ENCODE assay signal across 16 cellular contexts in genomic region chr11:74743640-74744039, GRCh38. TPM values are rescaled to one million over a fixed set of nuclear protein-coding genes. Genes with fewer than 3 reads are reported as not detected.
DNase-seq lines count a peak whose midpoint lies in the region; ATAC-seq, FAIRE-seq and TF ChIP-seq lines count a peak whose summit lies in the region.
"Had no signal": no experiment of that assay in that cellular context is flagged by ENCODE, and none has a peak within 500 bp of the region (broad histone marks: within the 10 kb centered on the region; RNA-seq: fewer than 3 reads in every experiment).

No MANE protein-coding gene starts in this region.

- no peak overlapping the region for H2AK9ac ChIP-seq in IMR-90 (replicated peaks; ENCODE audit: low read depth, low read length, poor library complexity)

- H3K9me3 ChIP-seq in IMR-90 (ENCODE audit: control insufficient read depth, insufficient read depth, low read length) (peaks cover 2% of the 10 kb centered on the region; the same call in 1 of the 2 replicates), H1 (ENCODE audit: insufficient read depth in 2 of 2, low read depth in 1 of 2, low read length in 1 of 2) (peaks cover 6% of the 10 kb centered on the region in 2 experiments)
- H3K9me3 ChIP-seq in effector memory CD4-positive, alpha-beta T cell (ENCODE audit: control insufficient read depth, low read length), result no peaks in the 10 kb centered on the region

- intact Hi-C loops in IMR-90 (cut with micrococcal nuclease), result no loop called here

- H4K5ac ChIP-seq in IMR-90 (ENCODE audit: low read depth, low read length) (no peak overlapping the region), H1 (ENCODE audit: insufficient read length, low read depth, low read length) (no peak overlapping the region)

- no peak overlapping the region for H3K27ac ChIP-seq in IMR-90 (ENCODE audit: insufficient read depth, low read length)
- no peak overlapping the region for H3K27ac ChIP-seq in H1 (ENCODE audit: low read depth, low read length)
- no peak overlapping the region for H3K27ac ChIP-seq in effector memory CD4-positive, alpha-beta T cell (ENCODE audit: insufficient read depth, low read length, poor library complexity, severe bottlenecking)
- H3K27ac ChIP-seq: BLaER1 had no signal

- H3K4ac ChIP-seq in IMR-90 (ENCODE audit: low read depth, low read length) (peak overlapping the region; percentile 15; the same call in 1 of the 2 replicates), H1 (replicated peaks; ENCODE audit: insufficient read length, low read depth, low read length) (no peak overlapping the region)

- no peak overlapping the region for H3K9ac ChIP-seq in IMR-90 (ENCODE audit: low read depth, low read length)
- no peak overlapping the region for H3K9ac ChIP-seq in H1 (replicated peaks in 1 of 4; ENCODE audit: extremely low read depth in 1 of 4, low read depth in 3 of 4, low read length in 3 of 4)
- H3K9ac ChIP-seq: BLaER1 had no signal

- H3K36me3 ChIP-seq in IMR-90 (ENCODE audit: control insufficient read depth, insufficient read depth, low read length) (no peaks in the 10 kb centered on the region), H1 (ENCODE audit: control insufficient read depth in 2 of 4, insufficient read depth in 4 of 4, low read length in 3 of 4) (no peaks in the 10 kb centered on the region)
- H3K36me3 ChIP-seq in effector memory CD4-positive, alpha-beta T cell (ENCODE audit: control insufficient read depth, insufficient read depth, low read length), result no peaks in the 10 kb centered on the region
- H3K36me3 ChIP-seq: BLaER1 had no signal

- H3K56ac ChIP-seq in IMR-90 (ENCODE audit: extremely low read depth, insufficient read depth, low read length) (no peak overlapping the region), H1 (replicated peaks; ENCODE audit: insufficient read length, low read depth, low read length) (no peak overlapping the region)

- H3K27me3 ChIP-seq in IMR-90 (ENCODE audit: control insufficient read depth, insufficient read depth, low read length), result no peaks in the 10 kb centered on the region
- peaks cover 0 to 2% (median 0%) of the 10 kb centered on the region in 4 experiments; a peak in 1 of 7 replicates for H3K27me3 ChIP-seq in H1 (replicated peaks in 1 of 4; ENCODE audit: control insufficient read depth in 3 of 4, extremely low read depth in 1 of 4, insufficient read depth in 3 of 4, low read length in 3 of 4)
- no peaks in the 10 kb centered on the region for H3K27me3 ChIP-seq in effector memory CD4-positive, alpha-beta T cell (replicated peaks; ENCODE audit: control insufficient read depth, insufficient read depth, low read length, poor library complexity, severe bottlenecking)
- H3K27me3 ChIP-seq: BLaER1 had no signal

- DNase-seq in activated CD8-positive, alpha-beta memory T cell treated with anti-CD3 and anti-CD28 coated beads for 24 hours, result peak; percentile 21
- no peak for DNase-seq in activated CD8-positive, alpha-beta memory T cell treated with anti-CD3 and anti-CD28 coated beads, Interleukin-2, amount 50 U/mL, for 48 hours
- DNase-seq in IMR-90 (no peak), H1 (ENCODE audit: low read depth in 1 of 2, low spot score in 2 of 2) (no peak), SIG-M5 treated with dmso at 0.1 percent for 504 hours (lab: John Stamatoyannopoulos, UW; ENCODE audit: unreplicated experiment) (no peak)
- no peak for DNase-seq in effector memory CD4-positive, alpha-beta T cell
- DNase-seq: 8988T; CD4-positive, alpha-beta memory T cell; DMS79 treated with DMSO at 0.1 percent for 48 hours; GF-D8; GOT3; H9 had no signal

- CTCF ChIA-PET in IMR-90 (lab: Yijun Ruan, JAX), result interaction anchor here (0.6 to 1.3 kb wide), 3 partner anchors 18 to 140 kb away, joined by 3 to 4 read pairs (median 4); no protein-coding TSS in a partner anchor
- CTCF ChIA-PET in H1 (lab: Charles Lee; ENCODE audit: partially characterized antibody), result interaction anchor here (1.2 to 7.3 kb wide), 3 partner anchors 9 to 42 kb away, joined by 3 to 72 read pairs (median 19); no protein-coding TSS in a partner anchor

- H2BK12ac ChIP-seq in H1 (ENCODE audit: low read depth, low read length), result no peak overlapping the region

- POLR2A ChIA-PET in IMR-90 (lab: Charles Lee; ENCODE audit: unreplicated experiment) (no interaction called here), H1 (lab: Charles Lee; ENCODE audit: partially characterized antibody) (interaction anchor here (1.0 to 1.5 kb wide), 2 partner anchors 10 to 24 kb away, joined by 3 to 4 read pairs; no protein-coding TSS in a partner anchor)

- dilution Hi-C loops in IMR-90 (cut with HindIII; ENCODE audit: low sequenced_read_pairs, unreplicated experiment), result loop anchor here (25.0 kb wide), 1 partner anchor 131 kb away; no protein-coding TSS in a partner anchor

- no peak for FAIRE-seq in H1 (lab: Jason Lieb, UNC)

- H2AK5ac ChIP-seq in IMR-90 (ENCODE audit: low read depth, low read length) (peak overlapping the region; percentile 49; the same call in 1 of the 2 replicates), H1 (ENCODE audit: low read depth, low read length) (no peak overlapping the region)

- in situ Hi-C loops in IMR-90 (cut with MboI; ENCODE audit: low sequenced_read_pairs), result no loop called here

- no peaks in the 10 kb centered on the region; the same call in 1 of the 2 replicates for H3K23me2 ChIP-seq in H1 (ENCODE audit: low read depth, low read length)

- H3K14ac ChIP-seq in IMR-90 (replicated peaks; ENCODE audit: low read depth, low read length) (no peak overlapping the region), H1 (ENCODE audit: insufficient read length) (no peak overlapping the region)

- no peak overlapping the region for H2BK5ac ChIP-seq in IMR-90 (ENCODE audit: low read depth, low read length, poor library complexity, severe bottlenecking)
- H2BK5ac ChIP-seq in H1 (ENCODE audit: low read depth, low read length), result no peak overlapping the region

- H3K4me1 ChIP-seq in IMR-90 (ENCODE audit: control insufficient read depth, insufficient read depth, low read length) (peaks cover 13% of the 10 kb centered on the region), H1 (replicated peaks in 1 of 4; ENCODE audit: control insufficient read depth in 3 of 4, insufficient read depth in 4 of 4, low read length in 3 of 4) (peaks cover 3 to 4% (median 3%) of the 10 kb centered on the region in 4 experiments; a peak in 5 of 7 replicates)
- H3K4me1 ChIP-seq in effector memory CD4-positive, alpha-beta T cell (ENCODE audit: control insufficient read depth, insufficient read depth, low read length, poor library complexity, severe bottlenecking), result peaks cover 11% of the 10 kb centered on the region

- H4K8ac ChIP-seq in IMR-90 (ENCODE audit: low read depth in 2 of 2, low read length in 2 of 2), result no peak overlapping the region
- H4K8ac ChIP-seq in H1 (ENCODE audit: extremely low read depth, insufficient read depth, low read length), result no peak overlapping the region

- no peak overlapping the region for H2AFZ ChIP-seq in IMR-90 (replicated peaks; ENCODE audit: low read length, poor library complexity)
- 0 out of 2 replicates have a peak overlapping the region, but pooled peaks have one; percentile 10 for H2AFZ ChIP-seq in H1 (ENCODE audit: low read length)

- 0 out of 3 replicates have a peak overlapping the region, but pooled peaks have one; percentile 3 for H2BK15ac ChIP-seq in IMR-90 (ENCODE audit: low read depth, low read length)
- H2BK15ac ChIP-seq in H1 (ENCODE audit: low read length), result no peak overlapping the region

- H3K18ac ChIP-seq in IMR-90 (ENCODE audit: low read depth, low read length), result no peak overlapping the region
- no peak overlapping the region for H3K18ac ChIP-seq in H1 (ENCODE audit: extremely low read depth, low read length)

- TF ChIP-seq POLR2A in IMR-90 (IDR thresholded peaks at IDR 0.05; ENCODE audit: low read depth, low read length) (no peak), H1 (IDR thresholded peaks at IDR 0.05; ENCODE audit: control extremely low read depth in 1 of 2, low read depth in 2 of 2, low read length in 2 of 2) (no peak)

- no peak overlapping the region for H3K4me2 ChIP-seq in IMR-90 (ENCODE audit: low read depth, low read length)
- H3K4me2 ChIP-seq in H1 (ENCODE audit: insufficient read depth in 1 of 2, low read depth in 2 of 2, low read length in 2 of 2), result no peak overlapping the region
- H3K4me2 ChIP-seq: BLaER1 had no signal

- no peak overlapping the region for H4K91ac ChIP-seq in IMR-90 (ENCODE audit: insufficient read depth, low read depth, low read length)
- no peak overlapping the region for H4K91ac ChIP-seq in H1 (replicated peaks; ENCODE audit: insufficient read length, low read length)

- TF ChIP-seq CTCF in IMR-90 (conservative IDR thresholded peaks at IDR 0.05; ENCODE audit: low read depth, low read length), result no peak
- no peak for TF ChIP-seq CTCF in H1 (IDR thresholded peaks at IDR 0.05; ENCODE audit: control extremely low read depth in 1 of 3, insufficient read depth in 1 of 3, low read depth in 1 of 3, low read length in 3 of 3)

- TF ChIP-seq EP300 in H1 (IDR thresholded peaks at IDR 0.05; ENCODE audit: borderline replicate concordance in 1 of 2, low read depth in 2 of 2, low read length in 2 of 2), result no peak

- TF ChIP-seq RAD21 in IMR-90 (IDR thresholded peaks at IDR 0.05; ENCODE audit: low read length) (no peak), H1 (IDR thresholded peaks at IDR 0.05 in 1 of 2, conservative IDR thresholded peaks at IDR 0.05 in 1 of 2; ENCODE audit: low read depth in 2 of 2, low read length in 2 of 2) (no peak)

- no peaks in the 10 kb centered on the region for H3K79me2 ChIP-seq in H1 (ENCODE audit: control insufficient read depth in 1 of 2, insufficient read depth in 2 of 2, low read length in 2 of 2)

- H3K23ac ChIP-seq in IMR-90 (ENCODE audit: low read depth, low read length) (0 out of 2 replicates have a peak overlapping the region, but pooled peaks have one; percentile 3), H1 (ENCODE audit: insufficient read length) (no peak overlapping the region)

- ATAC-seq in IMR-90 (ENCODE audit: low read depth), result no peak
- no peak for ATAC-seq in HG03457 (IDR thresholded peaks at IDR 0.05; ENCODE audit: unreplicated experiment)

- peaks cover 0 to 11% of the 10 kb centered on the region in 2 experiments; a peak in 1 of 4 replicates for H3K79me1 ChIP-seq in IMR-90 (ENCODE audit: low read depth in 1 of 2, low read length in 2 of 2)
- H3K79me1 ChIP-seq in H1 (ENCODE audit: low read depth, low read length), result no peaks in the 10 kb centered on the region

- no peaks in the 10 kb centered on the region for H4K20me1 ChIP-seq in IMR-90 (ENCODE audit: insufficient read depth, low read length)
- H4K20me1 ChIP-seq in H1 (replicated peaks in 1 of 2; ENCODE audit: control insufficient read depth in 1 of 2, insufficient read depth in 2 of 2, low read length in 2 of 2), result no peaks in the 10 kb centered on the region
- H4K20me1 ChIP-seq: BLaER1 had no signal

- H3K9me1 ChIP-seq in IMR-90 (ENCODE audit: insufficient read depth, low read length), result peaks cover 10% of the 10 kb centered on the region

- H3K4me3 ChIP-seq in IMR-90 (ENCODE audit: insufficient read depth, low read depth, low read length) (no peak overlapping the region), H1 (ENCODE audit: extremely low read depth in 1 of 4, insufficient read depth in 2 of 4, low read depth in 3 of 4, low read length in 4 of 4) (no peak overlapping the region)
- H3K4me3 ChIP-seq in effector memory CD4-positive, alpha-beta T cell (ENCODE audit: insufficient read depth, low read depth, low read length, poor library complexity, severe bottlenecking), result no peak overlapping the region
- H3K4me3 ChIP-seq: BLaER1 had no signal

- peak overlapping the region; percentile 33 for H2BK20ac ChIP-seq in IMR-90 (ENCODE audit: low read depth, low read length)
- H2BK20ac ChIP-seq in H1 (ENCODE audit: low read length), result no peak overlapping the region

- no TSS peak for BruUV-seq in IMR-90 (replicated peaks; lab: Mats Ljungman, UMichigan)

- no peak overlapping the region for H2BK120ac ChIP-seq in IMR-90 (ENCODE audit: low read depth, low read length)
- H2BK120ac ChIP-seq in H1 (replicated peaks; ENCODE audit: low read depth, low read length), result no peak overlapping the region

RNA-seq across cellular contexts. Expression of gene RNF169, which starts 5.0 kb away (rescaled TPM):
- 23.3 and 28.1 TPM in 2 replicates for total RNA-seq in IMR-90 (2012; rRNA removed)
- polyA plus RNA-seq in IMR-90 (2012; rRNA removed) (3.0 and 3.6 TPM in 2 replicates), H1 (2011; rRNA removed) (2.1 and 3.6 TPM in 2 replicates)
- 0.73 and 0.82 TPM in 2 replicates for polyA plus RNA-seq in IMR-90 (2012; cell fraction: cytosol; rRNA removed)
- 1.2 and 7.6 TPM in 2 replicates for polyA plus RNA-seq in IMR-90 (2012; cell fraction: nucleus; rRNA removed; ENCODE audit: low replicate concordance)
- 12.1 and 12.5 TPM in 2 replicates for total RNA-seq in H1 (2021; fragmentation: NEBNext Ultra II Directional; extraction: Animal tissue kit (Norgen Biotek cat#: 25700))
- 3.6 TPM for polyA plus RNA-seq in H1 (2011; cell fraction: cytosol; rRNA removed)
- polyA plus RNA-seq in H1 (2011; cell fraction: nucleus; rRNA removed), result 3.5 TPM
- polyA plus RNA-seq in H1 (2012, experiment 1 of 2), result 3.4 to 5.0 TPM (median 3.6 TPM) in 4 replicates
- 0.37 TPM for polyA plus RNA-seq in H1 (2012, experiment 2 of 2)
- 4.7 TPM for polyA plus RNA-seq in H1 (2013, experiment 1 of 2)
- 4.4 TPM for polyA plus RNA-seq in H1 (2013, experiment 2 of 2)
- polyA minus RNA-seq in H1 (2011; rRNA and poly(A)+ RNA removed), result 19.6 and 25.2 TPM in 2 replicates
- 22.8 TPM for polyA minus RNA-seq in H1 (2011; cell fraction: cytosol; rRNA and poly(A)+ RNA removed)
- polyA minus RNA-seq in H1 (2011; cell fraction: nucleus; rRNA and poly(A)+ RNA removed), result 29.2 TPM

RNA-seq across cellular contexts. Expression of gene CHRDL2, which starts 12.4 kb away (rescaled TPM):
- total RNA-seq in IMR-90 (2012; rRNA removed), result not detected in 2 replicates
- 0.37 and 0.80 TPM in 2 replicates for polyA plus RNA-seq in IMR-90 (2012; rRNA removed)
- 0.95 and 2.3 TPM in 2 replicates for polyA plus RNA-seq in IMR-90 (2012; cell fraction: cytosol; rRNA removed)
- polyA plus RNA-seq in IMR-90 (2012; cell fraction: nucleus; rRNA removed; ENCODE audit: low replicate concordance), result 0.64 and 0.66 TPM in 2 replicates
- 0.25 and 0.48 TPM in 2 replicates for total RNA-seq in H1 (2021; fragmentation: NEBNext Ultra II Directional; extraction: Animal tissue kit (Norgen Biotek cat#: 25700))
- 0.26 and 0.49 TPM in 2 replicates for polyA plus RNA-seq in H1 (2011; rRNA removed)
- polyA plus RNA-seq in H1 (2011; cell fraction: cytosol; rRNA removed), result 0.18 TPM
- polyA plus RNA-seq in H1 (2011; cell fraction: nucleus; rRNA removed), result 0.24 TPM
- 0.40 to 1.0 TPM (median 0.56 TPM) in 4 replicates for polyA plus RNA-seq in H1 (2012, experiment 1 of 2)
- 0.58 TPM for polyA plus RNA-seq in H1 (2012, experiment 2 of 2)
- 1.2 TPM for polyA plus RNA-seq in H1 (2013, experiment 1 of 2)
- 0.52 TPM for polyA plus RNA-seq in H1 (2013, experiment 2 of 2)
- polyA minus RNA-seq in H1 (2011; rRNA and poly(A)+ RNA removed), result 0.09 and 0.34 TPM in 2 replicates
- polyA minus RNA-seq in H1 (2011; cell fraction: cytosol; rRNA and poly(A)+ RNA removed), result not detected
- polyA minus RNA-seq in H1 (2011; cell fraction: nucleus; rRNA and poly(A)+ RNA removed), result 0.40 TPM
- total RNA-seq: CD4-positive, alpha-beta memory T cell; HT-29 had no signal
- polyA plus RNA-seq: CD14-positive monocyte; CD4-positive, alpha-beta memory T cell had no signal
